8 cellular contexts compared by ENCODE assay signal in genomic region chr22:31400023-31400397, GRCh38. TPM values are rescaled to one million over a fixed set of nuclear protein-coding genes. Genes with fewer than 3 reads are reported as not detected.
DNase-seq lines count a peak whose midpoint lies in the region; ATAC-seq and TF ChIP-seq lines count a peak whose summit lies in the region.

No MANE protein-coding gene starts in this region.

- H3K9me3 ChIP-seq in CD4-positive, alpha-beta memory T cell (ENCODE audit: control insufficient read depth in 1 of 2, low read length in 2 of 2) = no peaks in the 10 kb centered on the region
- no peaks in the 10 kb centered on the region for H3K9me3 ChIP-seq in vagina

- H3K4me3 ChIP-seq in CD4-positive, alpha-beta memory T cell (ENCODE audit: low read length in 2 of 2) = peak overlapping the region; percentile 87 to 97
- peak overlapping the region; percentile 97 for H3K4me3 ChIP-seq in LNCaP clone FGC (ENCODE audit: low read depth, low read length)
- peak overlapping the region; percentile 86 to 94 for H3K4me3 ChIP-seq in vagina

- H3K4me1 Mint-ChIP-seq in CD4-positive, alpha-beta memory T cell = peaks cover 16 to 24% (median 20%) of the 10 kb centered on the region in 4 donors
- peaks cover 7% of the 10 kb centered on the region for H3K4me1 Mint-ChIP-seq in memory B cell

- no peak for TF ChIP-seq CTCF in LNCaP clone FGC (IDR thresholded peaks at IDR 0.05; ENCODE audit: control insufficient read depth, extremely low read depth, insufficient read depth)
- TF ChIP-seq CTCF in vagina (IDR thresholded peaks at IDR 0.05) = no peak

- no peaks in the 10 kb centered on the region for H3K9me3 Mint-ChIP-seq in CD4-positive, alpha-beta memory T cell
- no peaks in the 10 kb centered on the region for H3K9me3 Mint-ChIP-seq in memory B cell

- peaks cover 14% of the 10 kb centered on the region for H3K36me3 ChIP-seq in CD4-positive, alpha-beta memory T cell (ENCODE audit: insufficient read depth, low read length)
- peaks cover 3 to 14% of the 10 kb centered on the region in 2 donors for H3K36me3 ChIP-seq in vagina

- peaks cover 26% of the 10 kb centered on the region for H3K4me1 ChIP-seq in CD4-positive, alpha-beta memory T cell (ENCODE audit: insufficient read depth, low read length)
- H3K4me1 ChIP-seq in vagina = peaks cover 15% of the 10 kb centered on the region

- TF ChIP-seq POLR2A in vagina (IDR thresholded peaks at IDR 0.05) = no peak

- intact Hi-C loops in CD4-positive, alpha-beta memory T cell (cut with micrococcal nuclease) = no loop called here
- intact Hi-C loops in vagina (cut with DNase I) = no loop called here

- in situ Hi-C loops in KBM-7 (cut with MboI; ENCODE audit: low pct_unique_long_range_greater_than_20kb, low sequenced_read_pairs) = no loop called here

- H3K27ac ChIP-seq in CD4-positive, alpha-beta memory T cell (ENCODE audit: low read depth, low read length) = peak overlapping the region; percentile 92
- H3K27ac ChIP-seq in caudate nucleus (ENCODE audit: low read depth, low read length) = peak overlapping the region; percentile 93
- peak overlapping the region; percentile 81 for H3K27ac ChIP-seq in vagina

- no peaks in the 10 kb centered on the region for H3K27me3 ChIP-seq in CD4-positive, alpha-beta memory T cell (ENCODE audit: insufficient read depth, low read length)
- no peaks in the 10 kb centered on the region for H3K27me3 ChIP-seq in vagina

- no peak for ATAC-seq in memory B cell (ENCODE audit: low read depth)

- H3K36me3 Mint-ChIP-seq in CD4-positive, alpha-beta memory T cell = peaks cover 9 to 32% of the 10 kb centered on the region in 2 donors
- peaks cover 7% of the 10 kb centered on the region for H3K36me3 Mint-ChIP-seq in memory B cell

- H3K4me3 Mint-ChIP-seq in CD4-positive, alpha-beta memory T cell = peak overlapping the region; percentile 95 to 97 (median 96)
- peak overlapping the region; percentile 97 for H3K4me3 Mint-ChIP-seq in memory B cell

- no peaks in the 10 kb centered on the region for H3K27me3 Mint-ChIP-seq in CD4-positive, alpha-beta memory T cell
- no peaks in the 10 kb centered on the region for H3K27me3 Mint-ChIP-seq in memory B cell

- POLR2A ChIA-PET in CD4-positive, alpha-beta memory T cell (lab: Charles Lee; ENCODE audit: partially characterized antibody) = interaction anchor here (1.1 to 6.3 kb wide), 5 partner anchors 10 to 765 kb away, joined by 3 to 86 read pairs (median 6); partner anchors contain the start of genes EIF4ENIF1 and PATZ1

- H3K27ac Mint-ChIP-seq in CD4-positive, alpha-beta memory T cell = peak overlapping the region; percentile 90 to 98 (median 96)
- peak overlapping the region; percentile 97 for H3K27ac Mint-ChIP-seq in memory B cell

- DNase-seq in CD4-positive, alpha-beta memory T cell = no peak
- no peak for DNase-seq in LNCaP clone FGC (ENCODE audit: low read depth)
- no peak for DNase-seq in caudate nucleus (lab: John Stamatoyannopoulos, UW)
- DNase-seq in memory B cell (ENCODE audit: low spot score in 2 of 2) = no peak
- no peak for DNase-seq in vagina (ENCODE audit: extremely low spot score in 2 of 2)
- no peak for DNase-seq in KBM-7
- DNase-seq in ureter (ENCODE audit: low spot score) = no peak
- no peak for DNase-seq in activated CD4-positive, alpha-beta T cell treated with anti-CD3 and anti-CD28 coated beads, Interleukin-2, amount 50 U/mL, for 4 hours

- CTCF ChIA-PET in CD4-positive, alpha-beta memory T cell (lab: Charles Lee; ENCODE audit: partially characterized antibody) = no interaction called here

RNA-seq across cellular contexts. Expression of gene DRG1, which starts 0.6 kb away (rescaled TPM):
- 10 to 100 TPM; 80.3 to 82.5 TPM for total RNA-seq in CD4-positive, alpha-beta memory T cell
- polyA plus RNA-seq in CD4-positive, alpha-beta memory T cell = 100 to 1,000 TPM in 1 of 2 donors, 10 to 100 TPM in 1; 74.8 to 128 TPM
- 42.0 TPM for total RNA-seq in vagina
- total RNA-seq in ureter = 50.9 TPM

RNA-seq across cellular contexts. Expression of gene PATZ1, which starts 53.9 kb away (rescaled TPM):
- total RNA-seq in CD4-positive, alpha-beta memory T cell = 10 to 100 TPM; 40.9 to 43.7 TPM
- polyA plus RNA-seq in CD4-positive, alpha-beta memory T cell = 10 to 100 TPM in 1 of 2 donors, 1 to 10 TPM in 1; 6.6 to 19.7 TPM
- total RNA-seq in vagina = 18.4 TPM
- total RNA-seq in ureter = 58.5 TPM
